2 cellular contexts compared by ENCODE assay signal in genomic region chr2:10871978-10872377, GRCh38.
A peak's percentile ranks its signal among the peaks of the same experiment; 100 is the strongest.
TF ChIP-seq lines count a peak whose summit lies in the region.

No MANE protein-coding gene starts in this region.

TF ChIP-seq in HEK293, 187 proteins besides CTCF, POLR2A, EP300 and RAD21 (continued from another document):
- no peak for TF ChIP-seq ZNF391 (tag by site-specific recombination; IDR thresholded peaks at IDR 0.05; ENCODE audit: borderline replicate concordance, low read depth)
- no peak for TF ChIP-seq ZSCAN5A (tag by site-specific recombination; IDR thresholded peaks at IDR 0.05)
- TF ChIP-seq TRIM28 (IDR thresholded peaks at IDR 0.05; ENCODE audit: borderline replicate concordance, low read length): peak; percentile 78
- TF ChIP-seq ZNF140 (tag by site-specific recombination; IDR thresholded peaks at IDR 0.05): no peak
- no peak for TF ChIP-seq ZNF560 (tag by site-specific recombination; IDR thresholded peaks at IDR 0.05; ENCODE audit: borderline replicate concordance)
- TF ChIP-seq ZSCAN4 (tag by site-specific recombination; IDR thresholded peaks at IDR 0.05): no peak
- no peak for TF ChIP-seq ZNF266 (tag by site-specific recombination; IDR thresholded peaks at IDR 0.05; ENCODE audit: low read depth)
- TF ChIP-seq SETDB1 (IDR thresholded peaks at IDR 0.05; ENCODE audit: insufficient read length, low read length): peak; percentile 83
TF ChIP-seq in HEK293: peak in this region for 2.

TF ChIP-seq in K562, 482 proteins besides CTCF, POLR2A, EP300 and RAD21 (continued from another document):
- peak in 1 of 2 experiments; percentile 81; a peak in 2 of 3 replicates for TF ChIP-seq CBX3 (IDR thresholded peaks at IDR 0.05; ENCODE audit: borderline replicate concordance in 1 of 2, low read length in 2 of 2)
- TF ChIP-seq MTA2 (IDR thresholded peaks at IDR 0.05; ENCODE audit: low read depth): no peak
- no peak for TF ChIP-seq E2F3 (CRISPR knock-in tag; IDR thresholded peaks at IDR 0.05)
